Comparison of ENCODE assay signal across 1 cellular context in the genomic region with DNA sequence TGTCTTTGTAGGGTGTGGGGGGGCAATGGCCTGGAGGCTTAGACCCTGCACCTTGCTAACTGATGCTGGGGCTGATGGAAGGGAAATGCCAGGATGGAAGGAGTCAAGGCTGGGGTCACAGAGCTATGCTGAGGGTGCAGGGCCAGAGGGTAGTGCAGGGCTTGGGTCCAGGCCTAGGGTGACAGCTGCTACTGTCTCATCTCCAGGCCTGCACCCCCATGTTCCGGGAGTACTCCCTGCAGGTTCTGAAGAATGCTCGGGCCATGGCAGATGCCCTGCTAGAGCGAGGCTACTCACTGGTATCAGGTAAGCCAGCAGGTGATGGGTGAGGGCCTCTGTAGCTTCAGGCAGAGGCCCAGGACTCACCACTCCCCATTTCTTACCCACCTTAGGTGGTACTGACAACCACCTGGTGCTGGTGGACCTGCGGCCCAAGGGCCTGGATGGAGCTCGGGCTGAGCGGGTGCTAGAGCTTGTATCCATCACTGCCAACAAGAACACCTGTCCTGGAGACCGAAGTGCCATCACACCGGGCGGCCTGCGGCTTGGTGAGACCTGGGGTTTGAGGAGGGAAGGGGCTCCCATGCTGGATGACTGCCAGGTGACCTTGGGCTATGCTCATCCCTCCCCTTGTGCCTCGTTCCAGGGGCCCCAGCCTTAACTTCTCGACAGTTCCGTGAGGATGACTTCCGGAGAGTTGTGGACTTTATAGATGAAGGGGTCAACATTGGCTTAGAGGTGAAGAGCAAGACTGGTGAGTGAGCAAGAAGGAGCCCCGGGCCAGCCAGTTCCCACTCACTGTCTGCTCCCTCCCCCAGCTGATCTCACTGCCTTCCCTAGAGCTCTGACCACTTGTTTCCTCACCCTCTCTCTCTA.
TF ChIP-seq lines count a peak whose summit lies in the region.

No MANE protein-coding gene starts in this region.

TF ChIP-seq in WTC11, 78 proteins besides CTCF, POLR2A, EP300 and RAD21:
- TF ChIP-seq, protein P1, sequence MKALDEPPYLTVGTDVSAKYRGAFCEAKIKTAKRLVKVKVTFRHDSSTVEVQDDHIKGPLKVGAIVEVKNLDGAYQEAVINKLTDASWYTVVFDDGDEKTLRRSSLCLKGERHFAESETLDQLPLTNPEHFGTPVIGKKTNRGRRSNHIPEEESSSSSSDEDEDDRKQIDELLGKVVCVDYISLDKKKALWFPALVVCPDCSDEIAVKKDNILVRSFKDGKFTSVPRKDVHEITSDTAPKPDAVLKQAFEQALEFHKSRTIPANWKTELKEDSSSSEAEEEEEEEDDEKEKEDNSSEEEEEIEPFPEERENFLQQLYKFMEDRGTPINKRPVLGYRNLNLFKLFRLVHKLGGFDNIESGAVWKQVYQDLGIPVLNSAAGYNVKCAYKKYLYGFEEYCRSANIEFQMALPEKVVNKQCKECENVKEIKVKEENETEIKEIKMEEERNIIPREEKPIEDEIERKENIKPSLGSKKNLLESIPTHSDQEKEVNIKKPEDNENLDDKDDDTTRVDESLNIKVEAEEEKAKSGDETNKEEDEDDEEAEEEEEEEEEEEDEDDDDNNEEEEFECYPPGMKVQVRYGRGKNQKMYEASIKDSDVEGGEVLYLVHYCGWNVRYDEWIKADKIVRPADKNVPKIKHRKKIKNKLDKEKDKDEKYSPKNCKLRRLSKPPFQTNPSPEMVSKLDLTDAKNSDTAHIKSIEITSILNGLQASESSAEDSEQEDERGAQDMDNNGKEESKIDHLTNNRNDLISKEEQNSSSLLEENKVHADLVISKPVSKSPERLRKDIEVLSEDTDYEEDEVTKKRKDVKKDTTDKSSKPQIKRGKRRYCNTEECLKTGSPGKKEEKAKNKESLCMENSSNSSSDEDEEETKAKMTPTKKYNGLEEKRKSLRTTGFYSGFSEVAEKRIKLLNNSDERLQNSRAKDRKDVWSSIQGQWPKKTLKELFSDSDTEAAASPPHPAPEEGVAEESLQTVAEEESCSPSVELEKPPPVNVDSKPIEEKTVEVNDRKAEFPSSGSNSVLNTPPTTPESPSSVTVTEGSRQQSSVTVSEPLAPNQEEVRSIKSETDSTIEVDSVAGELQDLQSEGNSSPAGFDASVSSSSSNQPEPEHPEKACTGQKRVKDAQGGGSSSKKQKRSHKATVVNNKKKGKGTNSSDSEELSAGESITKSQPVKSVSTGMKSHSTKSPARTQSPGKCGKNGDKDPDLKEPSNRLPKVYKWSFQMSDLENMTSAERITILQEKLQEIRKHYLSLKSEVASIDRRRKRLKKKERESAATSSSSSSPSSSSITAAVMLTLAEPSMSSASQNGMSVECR (CRISPR knock-in tag; IDR thresholded peaks at IDR 0.05; ENCODE audit: borderline replicate concordance), result no peak
- TF ChIP-seq KAT7 (CRISPR knock-in tag; IDR thresholded peaks at IDR 0.05; ENCODE audit: borderline replicate concordance), result no peak
- TF ChIP-seq NR1H2 (CRISPR knock-in tag; IDR thresholded peaks at IDR 0.05), result no peak
- TF ChIP-seq, protein P2, sequence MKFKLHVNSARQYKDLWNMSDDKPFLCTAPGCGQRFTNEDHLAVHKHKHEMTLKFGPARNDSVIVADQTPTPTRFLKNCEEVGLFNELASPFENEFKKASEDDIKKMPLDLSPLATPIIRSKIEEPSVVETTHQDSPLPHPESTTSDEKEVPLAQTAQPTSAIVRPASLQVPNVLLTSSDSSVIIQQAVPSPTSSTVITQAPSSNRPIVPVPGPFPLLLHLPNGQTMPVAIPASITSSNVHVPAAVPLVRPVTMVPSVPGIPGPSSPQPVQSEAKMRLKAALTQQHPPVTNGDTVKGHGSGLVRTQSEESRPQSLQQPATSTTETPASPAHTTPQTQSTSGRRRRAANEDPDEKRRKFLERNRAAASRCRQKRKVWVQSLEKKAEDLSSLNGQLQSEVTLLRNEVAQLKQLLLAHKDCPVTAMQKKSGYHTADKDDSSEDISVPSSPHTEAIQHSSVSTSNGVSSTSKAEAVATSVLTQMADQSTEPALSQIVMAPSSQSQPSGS (CRISPR knock-in tag; IDR thresholded peaks at IDR 0.05; ENCODE audit: borderline replicate concordance, low read depth), result no peak
- no peak for TF ChIP-seq ZNF317 (CRISPR knock-in tag; IDR thresholded peaks at IDR 0.05; ENCODE audit: borderline replicate concordance, low read depth)
- TF ChIP-seq, protein P3, sequence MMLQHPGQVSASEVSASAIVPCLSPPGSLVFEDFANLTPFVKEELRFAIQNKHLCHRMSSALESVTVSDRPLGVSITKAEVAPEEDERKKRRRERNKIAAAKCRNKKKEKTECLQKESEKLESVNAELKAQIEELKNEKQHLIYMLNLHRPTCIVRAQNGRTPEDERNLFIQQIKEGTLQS (CRISPR knock-in tag; conservative IDR thresholded peaks at IDR 0.05), result no peak
